In the genomic region with DNA sequence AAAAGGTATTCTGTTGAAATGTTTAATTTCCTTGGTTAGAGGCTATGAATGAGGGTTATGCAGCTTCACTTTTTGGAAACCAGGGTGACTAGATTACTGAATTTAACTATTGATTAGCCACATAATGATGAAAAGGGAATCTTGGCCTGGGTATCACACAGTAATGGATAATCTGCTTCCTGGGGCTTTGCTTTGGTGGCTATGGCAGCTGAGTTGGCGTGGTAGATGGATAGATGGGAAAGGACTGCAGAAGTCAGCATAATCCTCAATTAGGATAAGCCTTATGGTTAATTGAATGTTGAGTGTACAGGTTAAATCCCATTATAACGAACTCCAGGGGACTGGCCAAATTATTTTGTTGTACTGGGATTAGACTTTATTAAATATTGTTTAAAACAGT, we compare ENCODE assay signal across 11 cellular contexts. TPM values are rescaled to one million over a fixed set of nuclear protein-coding genes. Genes with fewer than 3 reads are reported as not detected.
DNase-seq lines count a peak whose midpoint lies in the region; ATAC-seq and TF ChIP-seq lines count a peak whose summit lies in the region.
"Had no signal": no experiment of that assay in that cellular context is flagged by ENCODE, and none has a peak within 500 bp of the region (broad histone marks: within the 10 kb centered on the region; RNA-seq: fewer than 3 reads in every experiment).

No MANE protein-coding gene starts in this region.

- no peak for DNase-seq in stimulated activated naive CD8-positive, alpha-beta T cell treated with anti-CD3 and anti-CD28 coated beads, Interleukin-15, Interleukin-2, amounts not matched to agents 100 U/mL and 50 U/mL, for 24 hours
- peak; percentile 98 for DNase-seq in NCI-H82 treated with DMSO at 0.1 percent for 48 hours (lab: John Stamatoyannopoulos, UW; ENCODE audit: unreplicated experiment)
- no peak for DNase-seq in activated naive CD8-positive, alpha-beta T cell treated with anti-CD3 and anti-CD28 coated beads, Interleukin-2, amount 10 ng/mL, durations not matched to agents 7 days and 5 days
- no peak for DNase-seq in cortex of kidney (lab: John Stamatoyannopoulos, UW)
- DNase-seq in glutamatergic neuron: no peak
- no peak for DNase-seq in DMS79 treated with DMSO at 0.1 percent for 48 hours (lab: John Stamatoyannopoulos, UW)
- DNase-seq: body of pancreas, left colon, NCI-H2107 had no signal

- POLR2A ChIA-PET in activated naive CD8-positive, alpha-beta T cell treated with anti-CD3 and anti-CD28 coated beads, Interleukin-2, amount 10 ng/mL, durations not matched to agents 7 days and 5 days (lab: Charles Lee): no interaction called here

- ATAC-seq in stimulated activated naive CD8-positive, alpha-beta T cell treated with anti-CD3 and anti-CD28 coated beads, Interleukin-15, Interleukin-2, amounts not matched to agents 100 U/mL and 50 U/mL, for 24 hours: no peak
- no peak for ATAC-seq in activated naive CD8-positive, alpha-beta T cell treated with anti-CD3 and anti-CD28 coated beads, Interleukin-2, amount 10 ng/mL, durations not matched to agents 7 days and 5 days (ENCODE audit: low read depth)
- ATAC-seq: body of pancreas, left colon had no signal

- peaks cover 44% of the 10 kb centered on the region for H3K36me3 Mint-ChIP-seq in stimulated activated naive CD8-positive, alpha-beta T cell treated with anti-CD3 and anti-CD28 coated beads, Interleukin-15, Interleukin-2, amounts not matched to agents 100 ng/mL and 50 ng/mL, for 24 hours (ENCODE audit: low read depth)
- H3K36me3 Mint-ChIP-seq in activated naive CD8-positive, alpha-beta T cell treated with anti-CD3 and anti-CD28 coated beads, Interleukin-2, amount 10 ng/mL, durations not matched to agents 7 days and 5 days: peaks cover 17% of the 10 kb centered on the region
- H3K36me3 Mint-ChIP-seq in glutamatergic neuron (ENCODE audit: unreplicated experiment): no peaks in the 10 kb centered on the region

- H3K27me3 Mint-ChIP-seq in stimulated activated naive CD8-positive, alpha-beta T cell treated with anti-CD3 and anti-CD28 coated beads, Interleukin-15, Interleukin-2, amounts not matched to agents 100 ng/mL and 50 ng/mL, for 24 hours: no peaks in the 10 kb centered on the region
- no peaks in the 10 kb centered on the region for H3K27me3 Mint-ChIP-seq in activated naive CD8-positive, alpha-beta T cell treated with anti-CD3 and anti-CD28 coated beads, Interleukin-2, amount 10 ng/mL, durations not matched to agents 7 days and 5 days
- no peaks in the 10 kb centered on the region for H3K27me3 Mint-ChIP-seq in glutamatergic neuron (ENCODE audit: unreplicated experiment)

- TF ChIP-seq CTCF in subcutaneous adipose tissue (IDR thresholded peaks at IDR 0.05; ENCODE audit: low read depth) (peak; percentile 44), glutamatergic neuron (IDR thresholded peaks at IDR 0.05; ENCODE audit: partially characterized antibody, unreplicated experiment) (no peak)

- H3K4me3 Mint-ChIP-seq in stimulated activated naive CD8-positive, alpha-beta T cell treated with anti-CD3 and anti-CD28 coated beads, Interleukin-15, Interleukin-2, amounts not matched to agents 100 ng/mL and 50 ng/mL, for 24 hours: peak overlapping the region; percentile 64
- peak overlapping the region; percentile 22 for H3K4me3 Mint-ChIP-seq in activated naive CD8-positive, alpha-beta T cell treated with anti-CD3 and anti-CD28 coated beads, Interleukin-2, amount 10 ng/mL, durations not matched to agents 7 days and 5 days
- no peak overlapping the region for H3K4me3 Mint-ChIP-seq in glutamatergic neuron (ENCODE audit: unreplicated experiment)

- H3K27ac Mint-ChIP-seq in stimulated activated naive CD8-positive, alpha-beta T cell treated with anti-CD3 and anti-CD28 coated beads, Interleukin-15, Interleukin-2, amounts not matched to agents 100 ng/mL and 50 ng/mL, for 24 hours: peak overlapping the region; percentile 93
- H3K27ac Mint-ChIP-seq in activated naive CD8-positive, alpha-beta T cell treated with anti-CD3 and anti-CD28 coated beads, Interleukin-2, amount 10 ng/mL, durations not matched to agents 7 days and 5 days: peak overlapping the region; percentile 31
- H3K27ac Mint-ChIP-seq in glutamatergic neuron (ENCODE audit: unreplicated experiment): no peak overlapping the region

- H3K9me3 Mint-ChIP-seq in stimulated activated naive CD8-positive, alpha-beta T cell treated with anti-CD3 and anti-CD28 coated beads, Interleukin-15, Interleukin-2, amounts not matched to agents 100 ng/mL and 50 ng/mL, for 24 hours: no peaks in the 10 kb centered on the region
- H3K9me3 Mint-ChIP-seq in activated naive CD8-positive, alpha-beta T cell treated with anti-CD3 and anti-CD28 coated beads, Interleukin-2, amount 10 ng/mL, durations not matched to agents 7 days and 5 days: no peaks in the 10 kb centered on the region
- no peaks in the 10 kb centered on the region for H3K9me3 Mint-ChIP-seq in glutamatergic neuron (ENCODE audit: unreplicated experiment)

- H3K4me1 Mint-ChIP-seq in stimulated activated naive CD8-positive, alpha-beta T cell treated with anti-CD3 and anti-CD28 coated beads, Interleukin-15, Interleukin-2, amounts not matched to agents 100 ng/mL and 50 ng/mL, for 24 hours (ENCODE audit: low read depth): peaks cover 80% of the 10 kb centered on the region
- peaks cover 57% of the 10 kb centered on the region for H3K4me1 Mint-ChIP-seq in activated naive CD8-positive, alpha-beta T cell treated with anti-CD3 and anti-CD28 coated beads, Interleukin-2, amount 10 ng/mL, durations not matched to agents 7 days and 5 days
- H3K4me1 Mint-ChIP-seq in glutamatergic neuron (ENCODE audit: low read depth, unreplicated experiment): peaks cover 14% of the 10 kb centered on the region

RNA-seq across cellular contexts. Expression of gene NCOA3, which starts 5.2 kb away (rescaled TPM):
- 10 to 100 TPM; 71.3 to 74.2 TPM for total RNA-seq in activated naive CD8-positive, alpha-beta T cell treated with anti-CD3 and anti-CD28 coated beads, Interleukin-2, amount 10 ng/mL, durations not matched to agents 7 days and 5 days
- total RNA-seq in subcutaneous adipose tissue: 10 to 100 TPM; 41.6 to 74.7 (median 55.8) TPM
- 24.6 TPM for total RNA-seq in glutamatergic neuron (ENCODE audit: unreplicated experiment)
